ENCODE assay signal across 20 cellular contexts in the genomic region with DNA sequence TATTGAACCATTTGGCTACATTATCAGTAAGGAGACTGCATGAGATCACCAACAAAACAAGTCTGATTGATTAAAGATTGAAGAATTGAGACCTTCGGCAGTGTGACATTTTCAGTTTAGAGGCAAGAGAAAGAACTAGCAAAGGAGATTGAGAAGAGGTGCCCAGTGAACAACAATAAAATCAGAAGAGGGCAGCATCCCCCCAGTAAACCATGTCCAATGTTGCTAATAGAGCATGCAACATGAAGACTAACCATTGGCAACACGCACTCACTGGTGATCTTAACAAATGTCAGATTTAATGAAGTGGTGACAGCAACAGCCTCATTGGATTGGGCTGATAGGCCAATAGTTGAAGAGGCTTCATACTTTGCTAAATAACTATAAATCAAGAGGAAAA. TPM values are rescaled to one million over a fixed set of nuclear protein-coding genes. Genes with fewer than 3 reads are reported as not detected.
DNase-seq lines count a peak whose midpoint lies in the region; ATAC-seq, FAIRE-seq and TF ChIP-seq lines count a peak whose summit lies in the region.
"Had no signal": no experiment of that assay in that cellular context is flagged by ENCODE, and none has a peak within 500 bp of the region (broad histone marks: within the 10 kb centered on the region; RNA-seq: fewer than 3 reads in every experiment).

No MANE protein-coding gene starts in this region.

- peak; percentile 81 for FAIRE-seq in frontal cortex (lab: Jason Lieb, UNC)

- CTCF ChIA-PET in activated CD8-positive, alpha-beta T cell treated with anti-CD3 and anti-CD28 coated beads for 36 hours (lab: Charles Lee), result no interaction called here

- H3K27me3 Mint-ChIP-seq in activated CD8-positive, alpha-beta T cell treated with anti-CD3 and anti-CD28 coated beads for 36 hours, result no peaks in the 10 kb centered on the region
- H3K27me3 Mint-ChIP-seq: activated CD4-positive, alpha-beta memory T cell treated with anti-CD3 and anti-CD28 coated beads, Interleukin-2, amount 10 ng/mL, durations not matched to agents 7 days and 5 days; brain; CD8-positive, alpha-beta memory T cell; stimulated activated naive B cell treated with anti-CD40 and anti-IgM and Interleukin-4, amounts not matched to agents 10 μg/mL and 1 μg/mL and 100 μg/mL, for 72 hours had no signal

- TF ChIP-seq POLR2A in transverse colon (IDR thresholded peaks at IDR 0.05), result no peak

- H3K9me2 ChIP-seq in DOHH2 (replicated peaks; ENCODE audit: control insufficient read depth, low read length), result no peaks in the 10 kb centered on the region

- no peaks in the 10 kb centered on the region for H3K79me2 ChIP-seq in DOHH2 (ENCODE audit: control insufficient read depth, low read length)

- TF ChIP-seq EP300 in transverse colon (IDR thresholded peaks at IDR 0.05; ENCODE audit: low read depth), result no peak

- peaks cover 9% of the 10 kb centered on the region for H3K9me3 Mint-ChIP-seq in activated CD8-positive, alpha-beta T cell treated with anti-CD3 and anti-CD28 coated beads for 36 hours
- H3K9me3 Mint-ChIP-seq: activated CD4-positive, alpha-beta memory T cell treated with anti-CD3 and anti-CD28 coated beads, Interleukin-2, amount 10 ng/mL, durations not matched to agents 7 days and 5 days had no signal

- POLR2A ChIA-PET in activated CD8-positive, alpha-beta T cell treated with anti-CD3 and anti-CD28 coated beads for 36 hours (lab: Charles Lee), result interaction anchor here (1.0 kb wide), 1 partner anchor 14 kb away, joined by 3 read pairs; no protein-coding TSS in a partner anchor

- no peaks in the 10 kb centered on the region for H3K9me3 ChIP-seq in DOHH2 (ENCODE audit: control insufficient read depth, insufficient read depth, low read length)
- peaks cover 4 to 5% of the 10 kb centered on the region in 2 donors for H3K9me3 ChIP-seq in transverse colon
- H3K9me3 ChIP-seq: HAP-1, uterus had no signal

- H3K27me3 ChIP-seq in DOHH2 (ENCODE audit: control insufficient read depth, low read length), result no peaks in the 10 kb centered on the region
- H3K27me3 ChIP-seq in transverse colon, result no peaks in the 10 kb centered on the region
- H3K27me3 ChIP-seq: uterus had no signal

- H3K27ac ChIP-seq in DOHH2 (ENCODE audit: low read depth, low read length) (no peak overlapping the region), transverse colon (no peak overlapping the region)
- H3K27ac ChIP-seq: lower lobe of right lung, uterus had no signal

- intact Hi-C loops in activated CD8-positive, alpha-beta T cell treated with anti-CD3 and anti-CD28 coated beads for 36 hours (cut with micrococcal nuclease), result no loop called here
- intact Hi-C loops in transverse colon (cut with DNase I; ENCODE audit: low total_unique reads), result no loop called here

- in situ Hi-C loops in transverse colon (cut with MboI; ENCODE audit: low pct_ligation_motif_present in 1 of 4, low pct_unique_long_range_greater_than_20kb in 1 of 4, low sequenced_read_pairs in 3 of 4), result no loop called here

- H3K4me1 ChIP-seq in DOHH2 (ENCODE audit: control insufficient read depth, low read length) (no peaks in the 10 kb centered on the region), transverse colon (no peaks in the 10 kb centered on the region)
- H3K4me1 ChIP-seq: HAP-1, lower lobe of right lung, uterus had no signal

- DNase-seq in Ammon's horn (ENCODE audit: low spot score), result peak; percentile 64
- peak; percentile 13 for DNase-seq in activated CD8-positive, alpha-beta T cell treated with anti-CD3 and anti-CD28 coated beads for 36 hours
- DNase-seq in frontal cortex (ENCODE audit: low spot score in 2 of 2), result no peak
- DNase-seq in UCSD-AML1 (lab: John Stamatoyannopoulos, UW; ENCODE audit: unreplicated experiment), result no peak
- DNase-seq in transverse colon, result no peak
- DNase-seq: activated CD4-positive, alpha-beta memory T cell treated with anti-CD3 and anti-CD28 coated beads, Interleukin-2, amount 10 ng/mL, durations not matched to agents 7 days and 5 days; GF-D8; Karpas-422; lower lobe of right lung; NCI-H187 treated with DMSO at 0.1 percent for 48 hours; NCI-H748 treated with DMSO at 0.1 percent for 48 hours; SHP77 treated with DMSO at 0.1 percent for 48 hours; stimulated activated naive B cell treated with anti-CD40 and anti-IgM and Interleukin-4, amounts not matched to agents 10 μg/mL and 1 μg/mL and 100 μg/mL, for 72 hours; uterus had no signal

- H3K4me3 Mint-ChIP-seq in activated CD8-positive, alpha-beta T cell treated with anti-CD3 and anti-CD28 coated beads for 36 hours, result no peak overlapping the region
- H3K4me3 Mint-ChIP-seq: activated CD4-positive, alpha-beta memory T cell treated with anti-CD3 and anti-CD28 coated beads, Interleukin-2, amount 10 ng/mL, durations not matched to agents 7 days and 5 days; brain; stimulated activated naive B cell treated with anti-CD40 and anti-IgM and Interleukin-4, amounts not matched to agents 10 μg/mL and 1 μg/mL and 100 μg/mL, for 72 hours had no signal

- H4K20me1 ChIP-seq in DOHH2 (ENCODE audit: control insufficient read depth, insufficient read depth, low read depth, low read length), result no peaks in the 10 kb centered on the region

- no peak overlapping the region for H3K27ac Mint-ChIP-seq in activated CD8-positive, alpha-beta T cell treated with anti-CD3 and anti-CD28 coated beads for 36 hours
- H3K27ac Mint-ChIP-seq: activated CD4-positive, alpha-beta memory T cell treated with anti-CD3 and anti-CD28 coated beads, Interleukin-2, amount 10 ng/mL, durations not matched to agents 7 days and 5 days; brain; stimulated activated naive B cell treated with anti-CD40 and anti-IgM and Interleukin-4, amounts not matched to agents 10 μg/mL and 1 μg/mL and 100 μg/mL, for 72 hours had no signal

- H3F3A ChIP-seq in DOHH2 (ENCODE audit: control insufficient read depth, insufficient read depth), result no peaks in the 10 kb centered on the region

- TF ChIP-seq CTCF in DOHH2 (IDR thresholded peaks at IDR 0.05; ENCODE audit: low read depth, low read length, poor library complexity, severe bottlenecking) (peak; percentile 10), transverse colon (IDR thresholded peaks at IDR 0.05) (no peak)
- TF ChIP-seq CTCF in activated CD8-positive, alpha-beta T cell treated with anti-CD3 and anti-CD28 coated beads for 36 hours (IDR thresholded peaks at IDR 0.05), result no peak

- H3K36me3 ChIP-seq in DOHH2 (ENCODE audit: control insufficient read depth, low read length), result no peaks in the 10 kb centered on the region
- no peaks in the 10 kb centered on the region for H3K36me3 ChIP-seq in transverse colon
- H3K36me3 ChIP-seq: HAP-1, lower lobe of right lung, uterus had no signal

- peaks cover 21% of the 10 kb centered on the region for H3K36me3 Mint-ChIP-seq in activated CD8-positive, alpha-beta T cell treated with anti-CD3 and anti-CD28 coated beads for 36 hours (ENCODE audit: low read depth)

- H3K4me3 ChIP-seq in DOHH2 (ENCODE audit: low read length) (no peak overlapping the region), transverse colon (no peak overlapping the region)
- H3K4me3 ChIP-seq: HAP-1, lower lobe of right lung, uterus had no signal

- WGBS in transverse colon (ENCODE audit: low coverage in 1 of 2), 2 donors, result 100% methylated on average over 2 of the region's 2 CpGs

- no peak overlapping the region for H3K4me2 ChIP-seq in DOHH2 (ENCODE audit: low read length)

- ATAC-seq in activated CD8-positive, alpha-beta T cell treated with anti-CD3 and anti-CD28 coated beads for 36 hours, result no peak
- ATAC-seq in GM21737 (IDR thresholded peaks at IDR 0.05; ENCODE audit: unreplicated experiment) (no peak), HG02642 (IDR thresholded peaks at IDR 0.05; ENCODE audit: poor library complexity, unreplicated experiment) (no peak)
- ATAC-seq: lower lobe of right lung had no signal

- H3K4me1 Mint-ChIP-seq in activated CD8-positive, alpha-beta T cell treated with anti-CD3 and anti-CD28 coated beads for 36 hours (ENCODE audit: low read depth), result peaks cover 33% of the 10 kb centered on the region
- H3K4me1 Mint-ChIP-seq: brain had no signal

RNA-seq across cellular contexts. Expression of gene TAS2R14, which starts 20.7 kb away (rescaled TPM):
- 1 to 10 TPM in 1 of 2 experiments, under 1 TPM in 1; 0.97 to 1.0 TPM for total RNA-seq in activated CD8-positive, alpha-beta T cell treated with anti-CD3 and anti-CD28 coated beads for 36 hours
- 5.3 TPM for total RNA-seq in frontal cortex
- 1 to 10 TPM in 3 of 4 donors, not detected in 1; 1.5 to 5.1 (median 3.8) TPM for total RNA-seq in transverse colon

RNA-seq across cellular contexts. Expression of gene TAS2R50, which starts 26.9 kb away (rescaled TPM):
- total RNA-seq in activated CD8-positive, alpha-beta T cell treated with anti-CD3 and anti-CD28 coated beads for 36 hours, result under 1 TPM in 1 of 2 experiments, not detected in 1; 0.63 TPM
- total RNA-seq in frontal cortex (3.7 TPM), transverse colon (1 to 10 TPM in 3 of 4 donors, not detected in 1; 4.1 to 7.1 (median 4.9) TPM)

RNA-seq across cellular contexts. Expression of gene PRH2, which starts 30.7 kb away (rescaled TPM):
- total RNA-seq in activated CD8-positive, alpha-beta T cell treated with anti-CD3 and anti-CD28 coated beads for 36 hours, result not detected
- total RNA-seq in frontal cortex (not detected), transverse colon (not detected)
- total RNA-seq: activated CD4-positive, alpha-beta memory T cell treated with anti-CD3 and anti-CD28 coated beads, Interleukin-2, amount 10 ng/mL, durations not matched to agents 7 days and 5 days; CD8-positive, alpha-beta memory T cell; lower lobe of right lung; uterus had no signal

RNA-seq across cellular contexts. Expression of gene TAS2R20, which starts 38.3 kb away (rescaled TPM):
- 1 to 10 TPM in 1 of 2 experiments, under 1 TPM in 1; 0.81 to 1.6 TPM for total RNA-seq in activated CD8-positive, alpha-beta T cell treated with anti-CD3 and anti-CD28 coated beads for 36 hours
- 6.9 TPM for total RNA-seq in frontal cortex
- total RNA-seq in transverse colon, result 1 to 10 TPM in 3 of 4 donors, not detected in 1; 2.6 to 6.0 (median 5.6) TPM

RNA-seq across cellular contexts. Expression of gene TAS2R13, which starts 50.4 kb away (rescaled TPM):
- total RNA-seq in activated CD8-positive, alpha-beta T cell treated with anti-CD3 and anti-CD28 coated beads for 36 hours, result under 1 TPM; 0.31 to 0.36 TPM
- total RNA-seq in frontal cortex (2.4 TPM), transverse colon (1 to 10 TPM in 2 of 4 donors, not detected in 2; 1.5 to 6.2 TPM)

Comparison
In these comparisons a context has a peak if more than half of its experiments do, and no peak if none do; other contexts are left out.
1. DNase-seq: peak in Ammon's horn (single experiment) and activated CD8-positive, alpha-beta T cell treated with anti-CD3 and anti-CD28 coated beads for 36 hours (single experiment); none in frontal cortex (0 of 2), UCSD-AML1 (single experiment) and transverse colon (single experiment).